ENCODE assay signal across 3 cellular contexts in the genomic region with DNA sequence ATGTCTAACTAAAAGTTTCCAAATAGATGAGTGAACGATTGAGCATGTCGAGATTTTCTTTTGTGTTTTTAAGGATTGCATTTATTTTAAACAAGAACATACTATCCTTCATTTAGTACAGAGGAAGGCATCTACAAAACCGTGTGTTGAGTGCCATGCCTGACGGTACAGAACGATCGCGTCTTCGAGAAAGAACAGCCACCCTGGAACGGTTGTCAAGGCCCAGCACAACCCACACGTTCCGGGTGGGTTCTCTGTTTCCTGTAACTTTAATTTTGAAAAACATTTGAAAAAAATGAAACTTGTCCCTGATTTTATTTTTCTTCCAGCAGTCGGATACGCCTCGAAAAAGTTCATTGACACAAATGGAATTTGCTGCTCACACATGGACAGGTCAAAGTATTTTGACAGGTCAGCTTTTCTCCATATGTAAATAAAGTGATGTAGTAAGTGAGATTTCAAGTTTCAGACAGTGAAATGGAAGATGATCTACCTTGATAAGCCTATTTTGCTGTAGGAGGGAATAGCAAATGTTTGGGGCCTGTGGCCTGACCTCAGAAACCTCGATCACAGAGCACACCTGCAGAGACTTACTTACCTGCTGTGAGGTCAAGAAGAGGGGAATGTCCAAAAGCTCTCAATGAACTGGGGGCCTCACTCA.
A peak's percentile ranks its signal among the peaks of the same experiment; 100 is the strongest.
TF ChIP-seq lines count a peak whose summit lies in the region.

No MANE protein-coding gene starts in this region.

TF ChIP-seq in GM23338, 12 proteins besides CTCF, POLR2A, EP300 and RAD21 (continues in another document):
- no peak for TF ChIP-seq NANOG (IDR thresholded peaks at IDR 0.05; ENCODE audit: borderline replicate concordance)
- TF ChIP-seq, protein P1, sequence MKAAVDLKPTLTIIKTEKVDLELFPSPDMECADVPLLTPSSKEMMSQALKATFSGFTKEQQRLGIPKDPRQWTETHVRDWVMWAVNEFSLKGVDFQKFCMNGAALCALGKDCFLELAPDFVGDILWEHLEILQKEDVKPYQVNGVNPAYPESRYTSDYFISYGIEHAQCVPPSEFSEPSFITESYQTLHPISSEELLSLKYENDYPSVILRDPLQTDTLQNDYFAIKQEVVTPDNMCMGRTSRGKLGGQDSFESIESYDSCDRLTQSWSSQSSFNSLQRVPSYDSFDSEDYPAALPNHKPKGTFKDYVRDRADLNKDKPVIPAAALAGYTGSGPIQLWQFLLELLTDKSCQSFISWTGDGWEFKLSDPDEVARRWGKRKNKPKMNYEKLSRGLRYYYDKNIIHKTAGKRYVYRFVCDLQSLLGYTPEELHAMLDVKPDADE (IDR thresholded peaks at IDR 0.05) = no peak

TF ChIP-seq in WTC11, 78 proteins besides CTCF, POLR2A, EP300 and RAD21:
- TF ChIP-seq, protein P2, sequence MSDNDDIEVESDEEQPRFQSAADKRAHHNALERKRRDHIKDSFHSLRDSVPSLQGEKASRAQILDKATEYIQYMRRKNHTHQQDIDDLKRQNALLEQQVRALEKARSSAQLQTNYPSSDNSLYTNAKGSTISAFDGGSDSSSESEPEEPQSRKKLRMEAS (CRISPR knock-in tag; IDR thresholded peaks at IDR 0.05) = no peak
- TF ChIP-seq, protein P3, sequence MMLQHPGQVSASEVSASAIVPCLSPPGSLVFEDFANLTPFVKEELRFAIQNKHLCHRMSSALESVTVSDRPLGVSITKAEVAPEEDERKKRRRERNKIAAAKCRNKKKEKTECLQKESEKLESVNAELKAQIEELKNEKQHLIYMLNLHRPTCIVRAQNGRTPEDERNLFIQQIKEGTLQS (CRISPR knock-in tag; conservative IDR thresholded peaks at IDR 0.05) = no peak
- TF ChIP-seq SOX15 (CRISPR knock-in tag; IDR thresholded peaks at IDR 0.05) (no peak), ZNF396 (CRISPR knock-in tag; IDR thresholded peaks at IDR 0.05; ENCODE audit: borderline replicate concordance) (no peak), IRF2 (CRISPR knock-in tag; IDR thresholded peaks at IDR 0.05; ENCODE audit: borderline replicate concordance, low read depth) (no peak)
- TF ChIP-seq, protein P4, sequence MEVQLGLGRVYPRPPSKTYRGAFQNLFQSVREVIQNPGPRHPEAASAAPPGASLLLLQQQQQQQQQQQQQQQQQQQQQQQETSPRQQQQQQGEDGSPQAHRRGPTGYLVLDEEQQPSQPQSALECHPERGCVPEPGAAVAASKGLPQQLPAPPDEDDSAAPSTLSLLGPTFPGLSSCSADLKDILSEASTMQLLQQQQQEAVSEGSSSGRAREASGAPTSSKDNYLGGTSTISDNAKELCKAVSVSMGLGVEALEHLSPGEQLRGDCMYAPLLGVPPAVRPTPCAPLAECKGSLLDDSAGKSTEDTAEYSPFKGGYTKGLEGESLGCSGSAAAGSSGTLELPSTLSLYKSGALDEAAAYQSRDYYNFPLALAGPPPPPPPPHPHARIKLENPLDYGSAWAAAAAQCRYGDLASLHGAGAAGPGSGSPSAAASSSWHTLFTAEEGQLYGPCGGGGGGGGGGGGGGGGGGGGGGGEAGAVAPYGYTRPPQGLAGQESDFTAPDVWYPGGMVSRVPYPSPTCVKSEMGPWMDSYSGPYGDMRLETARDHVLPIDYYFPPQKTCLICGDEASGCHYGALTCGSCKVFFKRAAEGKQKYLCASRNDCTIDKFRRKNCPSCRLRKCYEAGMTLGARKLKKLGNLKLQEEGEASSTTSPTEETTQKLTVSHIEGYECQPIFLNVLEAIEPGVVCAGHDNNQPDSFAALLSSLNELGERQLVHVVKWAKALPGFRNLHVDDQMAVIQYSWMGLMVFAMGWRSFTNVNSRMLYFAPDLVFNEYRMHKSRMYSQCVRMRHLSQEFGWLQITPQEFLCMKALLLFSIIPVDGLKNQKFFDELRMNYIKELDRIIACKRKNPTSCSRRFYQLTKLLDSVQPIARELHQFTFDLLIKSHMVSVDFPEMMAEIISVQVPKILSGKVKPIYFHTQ (CRISPR knock-in tag; IDR thresholded peaks at IDR 0.05) = no peak

TF ChIP-seq in HepG2, 621 proteins besides CTCF, POLR2A, EP300 and RAD21 (continued from another document):
- TF ChIP-seq FOXJ3 (CRISPR knock-in tag; IDR thresholded peaks at IDR 0.05; ENCODE audit: borderline replicate concordance) (no peak), ZSCAN9 (CRISPR knock-in tag; IDR thresholded peaks at IDR 0.05; ENCODE audit: borderline replicate concordance) (no peak), ZBTB8A (CRISPR knock-in tag; IDR thresholded peaks at IDR 0.05; ENCODE audit: borderline replicate concordance, low read depth) (no peak), MAFK (conservative IDR thresholded peaks at IDR 0.05 in 1 of 2, IDR thresholded peaks at IDR 0.05 in 1 of 2; ENCODE audit: low read length in 2 of 2) (peak; percentile 92 to 95), ZNF121 (CRISPR knock-in tag; IDR thresholded peaks at IDR 0.05) (no peak), RFXAP (CRISPR knock-in tag; IDR thresholded peaks at IDR 0.05; ENCODE audit: borderline replicate concordance) (no peak), MAFF (IDR thresholded peaks at IDR 0.05; ENCODE audit: low read depth, low read length) (peak; percentile 94), TBL1XR1 (IDR thresholded peaks at IDR 0.05; ENCODE audit: borderline replicate concordance, low read length, partially characterized antibody) (no peak), PHF20 (CRISPR knock-in tag; IDR thresholded peaks at IDR 0.05) (no peak), ZNF713 (CRISPR knock-in tag; IDR thresholded peaks at IDR 0.05) (no peak), ZNF331 (CRISPR knock-in tag; IDR thresholded peaks at IDR 0.05) (no peak), ZNF83 (CRISPR knock-in tag; IDR thresholded peaks at IDR 0.05; ENCODE audit: borderline replicate concordance) (no peak)
- TF ChIP-seq, protein P5, sequence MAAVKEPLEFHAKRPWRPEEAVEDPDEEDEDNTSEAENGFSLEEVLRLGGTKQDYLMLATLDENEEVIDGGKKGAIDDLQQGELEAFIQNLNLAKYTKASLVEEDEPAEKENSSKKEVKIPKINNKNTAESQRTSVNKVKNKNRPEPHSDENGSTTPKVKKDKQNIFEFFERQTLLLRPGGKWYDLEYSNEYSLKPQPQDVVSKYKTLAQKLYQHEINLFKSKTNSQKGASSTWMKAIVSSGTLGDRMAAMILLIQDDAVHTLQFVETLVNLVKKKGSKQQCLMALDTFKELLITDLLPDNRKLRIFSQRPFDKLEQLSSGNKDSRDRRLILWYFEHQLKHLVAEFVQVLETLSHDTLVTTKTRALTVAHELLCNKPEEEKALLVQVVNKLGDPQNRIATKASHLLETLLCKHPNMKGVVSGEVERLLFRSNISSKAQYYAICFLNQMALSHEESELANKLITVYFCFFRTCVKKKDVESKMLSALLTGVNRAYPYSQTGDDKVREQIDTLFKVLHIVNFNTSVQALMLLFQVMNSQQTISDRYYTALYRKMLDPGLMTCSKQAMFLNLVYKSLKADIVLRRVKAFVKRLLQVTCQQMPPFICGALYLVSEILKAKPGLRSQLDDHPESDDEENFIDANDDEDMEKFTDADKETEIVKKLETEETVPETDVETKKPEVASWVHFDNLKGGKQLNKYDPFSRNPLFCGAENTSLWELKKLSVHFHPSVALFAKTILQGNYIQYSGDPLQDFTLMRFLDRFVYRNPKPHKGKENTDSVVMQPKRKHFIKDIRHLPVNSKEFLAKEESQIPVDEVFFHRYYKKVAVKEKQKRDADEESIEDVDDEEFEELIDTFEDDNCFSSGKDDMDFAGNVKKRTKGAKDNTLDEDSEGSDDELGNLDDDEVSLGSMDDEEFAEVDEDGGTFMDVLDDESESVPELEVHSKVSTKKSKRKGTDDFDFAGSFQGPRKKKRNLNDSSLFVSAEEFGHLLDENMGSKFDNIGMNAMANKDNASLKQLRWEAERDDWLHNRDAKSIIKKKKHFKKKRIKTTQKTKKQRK (IDR thresholded peaks at IDR 0.05; ENCODE audit: low read length) = no peak
- TF ChIP-seq, protein P6, sequence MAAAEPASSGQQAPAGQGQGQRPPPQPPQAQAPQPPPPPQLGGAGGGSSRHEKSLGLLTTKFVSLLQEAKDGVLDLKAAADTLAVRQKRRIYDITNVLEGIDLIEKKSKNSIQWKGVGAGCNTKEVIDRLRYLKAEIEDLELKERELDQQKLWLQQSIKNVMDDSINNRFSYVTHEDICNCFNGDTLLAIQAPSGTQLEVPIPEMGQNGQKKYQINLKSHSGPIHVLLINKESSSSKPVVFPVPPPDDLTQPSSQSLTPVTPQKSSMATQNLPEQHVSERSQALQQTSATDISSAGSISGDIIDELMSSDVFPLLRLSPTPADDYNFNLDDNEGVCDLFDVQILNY (CRISPR knock-in tag; conservative IDR thresholded peaks at IDR 0.05) = no peak
- TF ChIP-seq, protein P7, sequence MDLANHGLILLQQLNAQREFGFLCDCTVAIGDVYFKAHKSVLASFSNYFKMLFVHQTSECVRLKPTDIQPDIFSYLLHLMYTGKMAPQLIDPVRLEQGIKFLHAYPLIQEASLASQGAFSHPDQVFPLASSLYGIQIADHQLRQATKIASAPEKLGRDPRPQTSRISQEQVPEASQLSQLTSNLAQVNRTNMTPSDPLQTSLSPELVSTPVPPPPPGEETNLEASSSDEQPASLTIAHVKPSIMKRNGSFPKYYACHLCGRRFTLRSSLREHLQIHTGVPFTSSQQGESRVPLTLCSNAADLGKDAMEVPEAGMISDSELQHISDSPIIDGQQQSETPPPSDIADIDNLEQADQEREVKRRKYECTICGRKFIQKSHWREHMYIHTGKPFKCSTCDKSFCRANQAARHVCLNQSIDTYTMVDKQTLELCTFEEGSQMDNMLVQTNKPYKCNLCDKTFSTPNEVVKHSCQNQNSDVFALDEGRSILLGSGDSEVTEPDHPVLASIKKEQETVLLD (CRISPR knock-in tag; IDR thresholded peaks at IDR 0.05; ENCODE audit: low read depth) = no peak
